8 cellular contexts compared by ENCODE assay signal in genomic region chr9:137224850-137225694, GRCh38. TPM values are rescaled to one million over a fixed set of nuclear protein-coding genes. Genes with fewer than 3 reads are reported as not detected.
DNase-seq lines count a peak whose midpoint lies in the region; ATAC-seq and TF ChIP-seq lines count a peak whose summit lies in the region.

Gene CYSRT1, plus strand, starts transcription at chr9:137225174. Its CDS starts 448 bp downstream, at chr9:137225622.

- intact Hi-C loops in activated CD4-positive, alpha-beta memory T cell treated with anti-CD3 and anti-CD28 coated beads for 36 hours (cut with micrococcal nuclease): loop anchor here (5.0 kb wide), 1 partner anchor 433 kb away; the partner anchor contains the start of gene TMEM141
- intact Hi-C loops in stomach (cut with DNase I; ENCODE audit: low total_unique reads): loop anchor here (5.0 kb wide), 1 partner anchor 108 kb away; no protein-coding TSS in a partner anchor

- H3K9me3 ChIP-seq in iPS-18a (ENCODE audit: control insufficient read depth, low read depth, low read length) (no peaks in the 10 kb centered on the region), stomach (no peaks in the 10 kb centered on the region)

- WGBS in stomach, 5 donors: 44 to 64% (median 50%) methylated on average over 12 to 23 of the region's 23 CpGs

- peaks cover 8% of the 10 kb centered on the region for H3K27me3 ChIP-seq in iPS-18a (ENCODE audit: control insufficient read depth, insufficient read depth, low read length)
- peaks cover 3 to 46% (median 21%) of the 10 kb centered on the region in 3 donors for H3K27me3 ChIP-seq in stomach

- peak within 1 kb of the TSS; percentile 75 for H3K4me3 ChIP-seq in iPS-18a (ENCODE audit: low read length)
- peak within 1 kb of the TSS; percentile 70 to 73 (median 72) for H3K4me3 ChIP-seq in stomach

- peaks cover 5% of the 10 kb centered on the region for H3K4me1 Mint-ChIP-seq in activated CD4-positive, alpha-beta memory T cell treated with anti-CD3 and anti-CD28 coated beads for 36 hours (ENCODE audit: low read depth)

- peak within 1 kb of the TSS; percentile 61 for H3K9ac ChIP-seq in iPS-18a (ENCODE audit: low read length)

- H3K36me3 ChIP-seq in iPS-18a (ENCODE audit: control insufficient read depth, low read depth, low read length) (no peaks in the 10 kb centered on the region), stomach (no peaks in the 10 kb centered on the region)

- no peaks in the 10 kb centered on the region for H3K36me3 Mint-ChIP-seq in activated CD4-positive, alpha-beta memory T cell treated with anti-CD3 and anti-CD28 coated beads for 36 hours

- ATAC-seq in activated CD4-positive, CD25-positive, alpha-beta regulatory T cell treated with anti-CD3 and anti-CD28 coated beads, Interleukin-2, amount 50 U/mL, for 24 hours: no peak
- ATAC-seq in HG02642 (IDR thresholded peaks at IDR 0.05; ENCODE audit: poor library complexity, unreplicated experiment): no peak

- H3K27ac ChIP-seq in iPS-18a (ENCODE audit: low read length) (no peak within 1 kb of the TSS), stomach (peak within 1 kb of the TSS; percentile 92 to 98 (median 94))

- TF ChIP-seq POLR2A in stomach (IDR thresholded peaks at IDR 0.05): no peak

- TF ChIP-seq CTCF in stomach (IDR thresholded peaks at IDR 0.05): no peak

- POLR2A ChIA-PET in activated CD4-positive, alpha-beta memory T cell treated with anti-CD3 and anti-CD28 coated beads for 36 hours (lab: Charles Lee): interaction anchor here (0.6 to 6.8 kb wide), 4 partner anchors 16 to 37 kb away, joined by 3 to 38 read pairs (median 3); partner anchors contain the start of genes SSNA1, TPRN and TUBB4B

- DNase-seq in NOMO-1 treated with DMSO at 0.1 percent for 48 hours (lab: John Stamatoyannopoulos, UW; ENCODE audit: unreplicated experiment): peak; percentile 18
- DNase-seq in NOMO-1 treated with dmso at 0.1 percent for 144 hours (lab: John Stamatoyannopoulos, UW; ENCODE audit: unreplicated experiment): no peak
- DNase-seq in activated CD4-positive, alpha-beta memory T cell treated with anti-CD3 and anti-CD28 coated beads for 36 hours: peak; percentile 61
- peak; percentile 64 for DNase-seq in stomach
- no peak for DNase-seq in SHP77 treated with DMSO at 0.1 percent for 48 hours (lab: John Stamatoyannopoulos, UW)

- H3K27me3 Mint-ChIP-seq in activated CD4-positive, alpha-beta memory T cell treated with anti-CD3 and anti-CD28 coated beads for 36 hours: peaks cover 2% of the 10 kb centered on the region

- peak within 1 kb of the TSS; percentile 73 for H3K4me3 Mint-ChIP-seq in activated CD4-positive, alpha-beta memory T cell treated with anti-CD3 and anti-CD28 coated beads for 36 hours

- CTCF ChIA-PET in activated CD4-positive, alpha-beta memory T cell treated with anti-CD3 and anti-CD28 coated beads for 36 hours (lab: Charles Lee): interaction anchor here (0.9 to 6.6 kb wide), 6 partner anchors 11 to 195 kb away, joined by 3 to 54 read pairs (median 10); partner anchors contain the start of gene TUBB4B

- TF ChIP-seq EP300 in stomach (IDR thresholded peaks at IDR 0.05): no peak

- H3K4me1 ChIP-seq in iPS-18a (ENCODE audit: control insufficient read depth, low read depth, low read length): no peaks in the 10 kb centered on the region
- H3K4me1 ChIP-seq in stomach: peaks cover 42 to 81% (median 78%) of the 10 kb centered on the region in 4 donors

- peak within 1 kb of the TSS; percentile 56 for H3K27ac Mint-ChIP-seq in activated CD4-positive, alpha-beta memory T cell treated with anti-CD3 and anti-CD28 coated beads for 36 hours

- no peaks in the 10 kb centered on the region for H3K9me3 Mint-ChIP-seq in activated CD4-positive, alpha-beta memory T cell treated with anti-CD3 and anti-CD28 coated beads for 36 hours

RNA-seq across cellular contexts. Expression of gene CYSRT1, which starts in this region (rescaled TPM):
- under 1 TPM; 0.21 to 0.70 TPM for total RNA-seq in activated CD4-positive, alpha-beta memory T cell treated with anti-CD3 and anti-CD28 coated beads for 36 hours
- 1 to 10 TPM in 1 of 5 donors, under 1 TPM in 1, not detected in 3; 0.92 to 3.6 TPM for total RNA-seq in stomach
- 10 to 100 TPM in 1 of 3 donors, 1 to 10 TPM in 2; 2.7 to 47.3 (median 3.4) TPM for polyA plus RNA-seq in stomach

Comparison
In these comparisons a context has a peak if more than half of its experiments do, and no peak if none do; other contexts are left out.
1. DNase-seq: peak in NOMO-1 treated with DMSO at 0.1 percent for 48 hours (single experiment) and stomach (single experiment); none in NOMO-1 treated with dmso at 0.1 percent for 144 hours (single experiment) and SHP77 treated with DMSO at 0.1 percent for 48 hours (single experiment).
2. Peak in DNase-seq in activated CD4-positive, alpha-beta memory T cell treated with anti-CD3 and anti-CD28 coated beads for 36 hours; RNA of the gene not detected or under 1 TPM.